28 cellular contexts compared by ENCODE assay signal in the genomic region with DNA sequence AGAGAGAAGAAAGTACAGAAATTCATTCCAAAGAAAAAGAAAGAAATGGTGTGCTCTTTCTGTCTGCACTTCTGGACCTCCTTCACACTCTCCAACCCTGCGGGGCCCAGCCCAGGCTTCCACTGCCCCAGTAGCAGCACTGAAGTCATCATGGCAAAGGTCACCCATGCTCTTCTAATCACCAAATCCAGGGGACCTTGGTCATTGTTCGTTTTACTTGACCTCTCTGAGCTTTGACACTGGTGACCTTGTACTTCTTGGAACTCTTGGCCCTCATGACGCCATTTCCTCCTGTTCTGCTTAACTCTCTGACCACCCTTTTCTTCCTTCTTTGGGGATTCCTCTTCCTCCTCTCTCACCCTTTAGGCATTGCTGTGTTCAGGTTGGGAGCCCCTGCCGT.
DNase-seq lines count a peak whose midpoint lies in the region; ATAC-seq and TF ChIP-seq lines count a peak whose summit lies in the region.
"Had no signal": no experiment of that assay in that cellular context is flagged by ENCODE, and none has a peak within 500 bp of the region (broad histone marks: within the 10 kb centered on the region; RNA-seq: fewer than 3 reads in every experiment).

No MANE protein-coding gene starts in this region.

- no peak for TF ChIP-seq CTCF in liver (IDR thresholded peaks at IDR 0.05; ENCODE audit: low read depth, low read length, missing input control)

- ATAC-seq in activated T-cell treated with anti-CD3 and anti-CD28 coated beads, Interleukin-2, amount 50 U/mL, for 72 hours (replicated peaks in 1 of 2): no peak
- no peak for ATAC-seq in activated T-helper 17 cell treated with anti-CD3 and anti-CD28 coated beads, Interleukin-2, amount 50 U/mL, for 72 hours (replicated peaks)
- no peak for ATAC-seq in HG02870 (IDR thresholded peaks at IDR 0.05; ENCODE audit: unreplicated experiment)
- ATAC-seq in HG02970 (IDR thresholded peaks at IDR 0.05; ENCODE audit: low FRiP score, unreplicated experiment): no peak
- ATAC-seq: activated CD8-positive, alpha-beta T cell treated with anti-CD3 and anti-CD28 coated beads for 36 hours; heart right ventricle; mucosa of descending colon had no signal

- no peak overlapping the region for H3K9ac ChIP-seq in liver (ENCODE audit: low read depth in 1 of 2, low read length in 2 of 2)

- intact Hi-C loops in posterior vena cava (cut with DNase I): no loop called here

- peaks cover 41% of the 10 kb centered on the region for H3K4me1 Mint-ChIP-seq in activated T-cell treated with anti-CD3 and anti-CD28 coated beads, Interleukin-2, amount 50 U/mL, for 24 hours (ENCODE audit: low read depth)
- H3K4me1 Mint-ChIP-seq in activated T-cell treated with anti-CD3 and anti-CD28 coated beads, Interleukin-2, amount 50 U/mL, for 72 hours (ENCODE audit: low read depth): peaks cover 29% of the 10 kb centered on the region
- H3K4me1 Mint-ChIP-seq in activated T-helper 17 cell treated with anti-CD3 and anti-CD28 coated beads, Interleukin-2, amount 50 U/mL, for 72 hours: peaks cover 36% of the 10 kb centered on the region

- DNase-seq in activated T-cell treated with anti-CD3 and anti-CD28 coated beads, Interleukin-2, amount 50 U/mL, for 24 hours: peak; percentile 12
- no peak for DNase-seq in activated T-cell treated with anti-CD3 and anti-CD28 coated beads, Interleukin-2, amount 50 U/mL, for 72 hours
- peak; percentile 63 for DNase-seq in posterior vena cava (ENCODE audit: low spot score)
- no peak for DNase-seq in kidney glomerular epithelial cell (lab: John Stamatoyannopoulos, UW)
- DNase-seq: 8988T; activated CD4-positive, CD25-positive, alpha-beta regulatory T cell treated with anti-CD3 and anti-CD28 coated beads, Interleukin-2, amount 50 U/mL, for 72 hours; activated CD8-positive, alpha-beta T cell treated with anti-CD3 and anti-CD28 coated beads for 36 hours; activated naive CD4-positive, alpha-beta T cell treated with anti-CD3 and anti-CD28 coated beads for 36 hours; anterior cingulate cortex; central memory CD4-positive, alpha-beta T cell; DMS153; erythroblast; Karpas-422; NCI-H1694 treated with DMSO at 0.1 percent for 48 hours; NCI-H2171 treated with DMSO at 0.1 percent for 48 hours; NCI-H524 treated with DMSO at 0.1 percent for 48 hours; NK-92 treated with Interleukin-12 subunit alpha and Interleukin-12 subunit beta, amount 100 ng/mL, for 24 hours; PC-9; SHP77 treated with DMSO at 0.1 percent for 48 hours; upper lobe of left lung had no signal

- TF ChIP-seq RAD21 in liver (IDR thresholded peaks at IDR 0.05): peak; percentile 16 to 27

- WGBS in liver: 69% methylated on average over 4 of the region's 4 CpGs

- no peaks in the 10 kb centered on the region for H3K36me3 Mint-ChIP-seq in activated T-cell treated with anti-CD3 and anti-CD28 coated beads, Interleukin-2, amount 50 U/mL, for 24 hours (ENCODE audit: low read depth)
- peaks cover 0 to 2% of the 10 kb centered on the region in 2 donors for H3K36me3 Mint-ChIP-seq in activated T-cell treated with anti-CD3 and anti-CD28 coated beads, Interleukin-2, amount 50 U/mL, for 72 hours (ENCODE audit: insufficient read depth in 2 of 2)
- H3K36me3 Mint-ChIP-seq in activated T-helper 17 cell treated with anti-CD3 and anti-CD28 coated beads, Interleukin-2, amount 50 U/mL, for 72 hours (ENCODE audit: low read depth): no peaks in the 10 kb centered on the region

- no peaks in the 10 kb centered on the region for H3K36me3 ChIP-seq in liver (ENCODE audit: control insufficient read depth in 4 of 4, insufficient read depth in 3 of 4, low read depth in 1 of 4, low read length in 3 of 4)
- H3K36me3 ChIP-seq: heart right ventricle, neutrophil, prostate gland, upper lobe of left lung had no signal

- H3K4me3 ChIP-seq in liver (ENCODE audit: low read depth in 1 of 3, low read length in 3 of 3): no peak overlapping the region
- H3K4me3 ChIP-seq: heart right ventricle, mucosa of descending colon, PC-9, prostate gland, upper lobe of left lung had no signal

- H3K4me3 Mint-ChIP-seq in activated T-cell treated with anti-CD3 and anti-CD28 coated beads, Interleukin-2, amount 50 U/mL, for 24 hours: no peak overlapping the region
- H3K4me3 Mint-ChIP-seq in activated T-cell treated with anti-CD3 and anti-CD28 coated beads, Interleukin-2, amount 50 U/mL, for 72 hours: no peak overlapping the region
- H3K4me3 Mint-ChIP-seq in activated T-helper 17 cell treated with anti-CD3 and anti-CD28 coated beads, Interleukin-2, amount 50 U/mL, for 72 hours: no peak overlapping the region
- H3K4me3 Mint-ChIP-seq: activated CD8-positive, alpha-beta T cell treated with anti-CD3 and anti-CD28 coated beads for 36 hours; activated naive CD4-positive, alpha-beta T cell treated with anti-CD3 and anti-CD28 coated beads for 36 hours had no signal

- H3K9me3 Mint-ChIP-seq in activated T-cell treated with anti-CD3 and anti-CD28 coated beads, Interleukin-2, amount 50 U/mL, for 24 hours: no peaks in the 10 kb centered on the region
- H3K9me3 Mint-ChIP-seq in activated T-cell treated with anti-CD3 and anti-CD28 coated beads, Interleukin-2, amount 50 U/mL, for 72 hours: peaks cover 6 to 12% of the 10 kb centered on the region in 2 donors
- H3K9me3 Mint-ChIP-seq in activated T-helper 17 cell treated with anti-CD3 and anti-CD28 coated beads, Interleukin-2, amount 50 U/mL, for 72 hours: peaks cover 6% of the 10 kb centered on the region
- H3K9me3 Mint-ChIP-seq: activated CD8-positive, alpha-beta T cell treated with anti-CD3 and anti-CD28 coated beads for 36 hours; activated naive CD4-positive, alpha-beta T cell treated with anti-CD3 and anti-CD28 coated beads for 36 hours had no signal

- H3K27ac ChIP-seq in liver (ENCODE audit: low read depth in 1 of 2, low read length in 2 of 2): no peak overlapping the region
- H3K27ac ChIP-seq: neutrophil, PC-9, prostate gland, upper lobe of left lung had no signal

- H3K27me3 ChIP-seq in liver (ENCODE audit: control insufficient read depth in 4 of 4, insufficient read depth in 4 of 4, low read length in 3 of 4): no peaks in the 10 kb centered on the region
- H3K27me3 ChIP-seq: heart right ventricle, neutrophil, upper lobe of left lung had no signal

- no peaks in the 10 kb centered on the region for H3K27me3 Mint-ChIP-seq in activated T-cell treated with anti-CD3 and anti-CD28 coated beads, Interleukin-2, amount 50 U/mL, for 24 hours
- H3K27me3 Mint-ChIP-seq in activated T-cell treated with anti-CD3 and anti-CD28 coated beads, Interleukin-2, amount 50 U/mL, for 72 hours (ENCODE audit: low read depth): no peaks in the 10 kb centered on the region
- H3K27me3 Mint-ChIP-seq in activated T-helper 17 cell treated with anti-CD3 and anti-CD28 coated beads, Interleukin-2, amount 50 U/mL, for 72 hours: no peaks in the 10 kb centered on the region
- H3K27me3 Mint-ChIP-seq: activated CD8-positive, alpha-beta T cell treated with anti-CD3 and anti-CD28 coated beads for 36 hours had no signal

- no peaks in the 10 kb centered on the region for H3K9me3 ChIP-seq in liver (ENCODE audit: control insufficient read depth in 4 of 4, low read length in 3 of 4)
- H3K9me3 ChIP-seq: heart right ventricle, mucosa of descending colon, neutrophil, prostate gland, upper lobe of left lung had no signal

- H3K4me1 ChIP-seq in liver (ENCODE audit: control insufficient read depth in 4 of 4, insufficient read depth in 4 of 4, low read length in 3 of 4): peaks cover 0 to 3% (median 0%) of the 10 kb centered on the region in 4 donors
- H3K4me1 ChIP-seq: prostate gland had no signal

- no peak overlapping the region for H3K27ac Mint-ChIP-seq in activated T-cell treated with anti-CD3 and anti-CD28 coated beads, Interleukin-2, amount 50 U/mL, for 24 hours
- no peak overlapping the region for H3K27ac Mint-ChIP-seq in activated T-cell treated with anti-CD3 and anti-CD28 coated beads, Interleukin-2, amount 50 U/mL, for 72 hours
- peak overlapping the region; percentile 3 for H3K27ac Mint-ChIP-seq in activated T-helper 17 cell treated with anti-CD3 and anti-CD28 coated beads, Interleukin-2, amount 50 U/mL, for 72 hours
- H3K27ac Mint-ChIP-seq: activated CD8-positive, alpha-beta T cell treated with anti-CD3 and anti-CD28 coated beads for 36 hours; activated naive CD4-positive, alpha-beta T cell treated with anti-CD3 and anti-CD28 coated beads for 36 hours had no signal

TF ChIP-seq in liver, 16 proteins besides CTCF, POLR2A, EP300 and RAD21:
- TF ChIP-seq FOXA1 (IDR thresholded peaks at IDR 0.05): no peak
- TF ChIP-seq YY1 (IDR thresholded peaks at IDR 0.05): no peak
- peak; percentile 38 for TF ChIP-seq SP1 (IDR thresholded peaks at IDR 0.05)
- peak; percentile 41 to 56 for TF ChIP-seq RXRA (IDR thresholded peaks at IDR 0.05)
- TF ChIP-seq NR2F2 (IDR thresholded peaks at IDR 0.05): peak; percentile 100
TF ChIP-seq in liver: peak in this region for 3.

Comparison
In these comparisons a context has a peak if more than half of its experiments do, and no peak if none do; other contexts are left out.
1. DNase-seq: peak in activated T-cell treated with anti-CD3 and anti-CD28 coated beads, Interleukin-2, amount 50 U/mL, for 24 hours (single experiment) and posterior vena cava (single experiment); none in activated T-cell treated with anti-CD3 and anti-CD28 coated beads, Interleukin-2, amount 50 U/mL, for 72 hours (0 of 2) and kidney glomerular epithelial cell (single experiment).